ENCODE assay signal across 8 cellular contexts in the genomic region with DNA sequence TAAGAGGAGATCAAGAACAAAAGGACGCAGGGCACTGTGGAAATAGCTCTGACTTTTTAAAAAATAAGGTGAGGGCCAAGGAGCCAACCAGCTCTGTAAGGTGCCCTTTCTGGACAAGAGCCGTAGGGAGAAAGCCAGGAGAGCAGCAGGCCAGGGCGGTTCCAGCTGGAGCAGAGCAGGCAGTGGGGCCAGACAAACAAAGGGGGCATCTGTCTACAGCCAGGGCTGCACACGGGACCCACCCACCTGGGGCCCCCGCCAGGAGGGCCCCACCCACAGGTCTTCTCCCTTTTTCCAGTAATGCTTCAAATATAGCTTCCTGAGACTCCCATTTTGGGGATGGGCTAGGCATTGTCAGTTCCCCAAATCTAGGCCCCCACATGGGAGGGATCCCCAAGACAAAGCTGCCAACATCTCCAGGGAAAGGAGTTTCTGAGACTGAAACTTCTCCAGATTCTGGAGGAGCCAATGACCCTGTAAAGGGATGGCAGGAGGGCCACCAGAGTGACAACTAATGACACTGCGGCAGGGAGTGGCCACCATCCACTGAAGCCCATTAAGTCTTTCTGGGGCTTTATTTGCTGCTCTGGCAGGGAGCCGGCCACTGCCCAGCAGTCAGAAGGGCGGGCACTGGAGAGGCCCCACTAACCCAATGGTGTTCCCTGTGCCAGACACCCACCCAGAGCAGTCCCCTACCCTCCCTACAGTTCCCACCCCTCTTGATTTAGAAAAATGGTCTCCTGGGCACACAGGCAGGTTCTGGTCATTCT. TPM values are rescaled to one million over a fixed set of nuclear protein-coding genes. Genes with fewer than 3 reads are reported as not detected.
DNase-seq lines count a peak whose midpoint lies in the region; ATAC-seq and TF ChIP-seq lines count a peak whose summit lies in the region.

No MANE protein-coding gene starts in this region.

- H3K36me3 Mint-ChIP-seq in progenitor cell of endocrine pancreas (ENCODE audit: insufficient read depth) = peaks cover 9% of the 10 kb centered on the region

- H2AFZ ChIP-seq in DND-41 (ENCODE audit: low read depth, low read length) = no peak overlapping the region

- H3K9me3 Mint-ChIP-seq in progenitor cell of endocrine pancreas (ENCODE audit: low read depth) = no peaks in the 10 kb centered on the region

- H3K4me3 ChIP-seq in DND-41 (ENCODE audit: low read depth in 1 of 2, low read length in 2 of 2) = peak overlapping the region in 1 of 2 experiments; percentile 67; a peak in 2 of 4 replicates
- H3K4me3 ChIP-seq in RWPE2 (ENCODE audit: severe bottlenecking) = no peak overlapping the region
- peak overlapping the region in 2 of 4 donors; percentile 87 to 98 for H3K4me3 ChIP-seq in esophagus squamous epithelium

- ATAC-seq in DND-41 (ENCODE audit: insufficient read depth, low read depth) (no peak), RWPE2 (ENCODE audit: low read depth) (no peak), HG03025 (IDR thresholded peaks at IDR 0.05; ENCODE audit: low FRiP score, unreplicated experiment) (no peak), HG03354 (IDR thresholded peaks at IDR 0.05; ENCODE audit: poor library complexity, severe bottlenecking, unreplicated experiment) (no peak), GM19324 (IDR thresholded peaks at IDR 0.05; ENCODE audit: low FRiP score, unreplicated experiment) (no peak)

- peaks cover 18% of the 10 kb centered on the region for H3K79me2 ChIP-seq in DND-41 (ENCODE audit: insufficient read depth, low read length)

- peak overlapping the region; percentile 82 for H3K4me2 ChIP-seq in DND-41 (ENCODE audit: insufficient read depth, low read length)

- peaks cover 24% of the 10 kb centered on the region for H3K27me3 ChIP-seq in DND-41 (ENCODE audit: insufficient read depth, low read length, poor library complexity)
- no peaks in the 10 kb centered on the region for H3K27me3 ChIP-seq in RWPE2 (ENCODE audit: insufficient read depth, poor library complexity, severe bottlenecking)
- H3K27me3 ChIP-seq in esophagus squamous epithelium = peaks cover 0 to 11% (median 0%) of the 10 kb centered on the region in 4 donors

- peaks cover 25% of the 10 kb centered on the region for H3K4me1 Mint-ChIP-seq in progenitor cell of endocrine pancreas (ENCODE audit: low read depth)

- DNase-seq in DND-41 = no peak
- no peak for DNase-seq in RWPE2 (ENCODE audit: low spot score)
- DNase-seq in esophagus squamous epithelium (lab: John Stamatoyannopoulos, UW) = no peak
- no peak for DNase-seq in progenitor cell of endocrine pancreas (ENCODE audit: low spot score, unreplicated experiment)
- DNase-seq in NAMALWA (ENCODE audit: low spot score) = no peak

- no peak for TF ChIP-seq POLR2A in esophagus squamous epithelium (IDR thresholded peaks at IDR 0.05)

- intact Hi-C loops in esophagus squamous epithelium (cut with DNase I) = loop anchor here (10.0 kb wide), 1 partner anchor 48 kb away; the partner anchor contains the start of gene SPINDOC

- H3K4me3 Mint-ChIP-seq in progenitor cell of endocrine pancreas (ENCODE audit: low read depth) = peak overlapping the region; percentile 98

- H3K9ac ChIP-seq in DND-41 (ENCODE audit: low read depth, low read length) = peak overlapping the region; percentile 71

- H3K9me3 ChIP-seq in DND-41 (ENCODE audit: insufficient read depth, low read length, severe bottlenecking) = no peaks in the 10 kb centered on the region
- no peaks in the 10 kb centered on the region for H3K9me3 ChIP-seq in RWPE2 (ENCODE audit: severe bottlenecking)
- H3K9me3 ChIP-seq in esophagus squamous epithelium = no peaks in the 10 kb centered on the region

- H3K27ac Mint-ChIP-seq in progenitor cell of endocrine pancreas = no peak overlapping the region

- no peak for TF ChIP-seq CTCF in DND-41 (IDR thresholded peaks at IDR 0.05; ENCODE audit: borderline replicate concordance, extremely low read depth, low read length, poor library complexity, severe bottlenecking)
- no peak for TF ChIP-seq CTCF in RWPE2 (IDR thresholded peaks at IDR 0.05; ENCODE audit: poor library complexity, severe bottlenecking)
- TF ChIP-seq CTCF in esophagus squamous epithelium (IDR thresholded peaks at IDR 0.05) = no peak
- no peak for TF ChIP-seq CTCF in progenitor cell of endocrine pancreas (IDR thresholded peaks at IDR 0.05; ENCODE audit: unreplicated experiment)

- H3K4me1 ChIP-seq in DND-41 (ENCODE audit: insufficient read depth, low read length) (peaks cover 40% of the 10 kb centered on the region), RWPE2 (ENCODE audit: insufficient read depth, poor library complexity, severe bottlenecking) (peaks cover 4% of the 10 kb centered on the region), esophagus squamous epithelium (peaks cover 22 to 80% (median 47%) of the 10 kb centered on the region in 3 donors)

- 55 to 63% methylated on average over 5 to 6 of the region's 8 CpGs for WGBS in esophagus squamous epithelium, 2 donors

- H4K20me1 ChIP-seq in DND-41 (ENCODE audit: insufficient read depth, low read length) = peaks cover 27% of the 10 kb centered on the region

- peaks cover 27% of the 10 kb centered on the region for H3K36me3 ChIP-seq in DND-41 (ENCODE audit: insufficient read depth, low read length)
- peaks cover 3% of the 10 kb centered on the region; the same call in 1 of the 2 replicates for H3K36me3 ChIP-seq in RWPE2 (ENCODE audit: low read depth)
- peaks cover 0 to 12% (median 0%) of the 10 kb centered on the region in 3 donors for H3K36me3 ChIP-seq in esophagus squamous epithelium

- H3K27me3 Mint-ChIP-seq in progenitor cell of endocrine pancreas = peaks cover 14% of the 10 kb centered on the region

- H3K27ac ChIP-seq in DND-41 (ENCODE audit: low read length) = no peak overlapping the region
- peak overlapping the region; percentile 47 for H3K27ac ChIP-seq in RWPE2 (ENCODE audit: poor library complexity, severe bottlenecking)
- H3K27ac ChIP-seq in esophagus squamous epithelium = peak overlapping the region in 3 of 4 donors; percentile 82 to 89 (median 87)

RNA-seq across cellular contexts. Expression of gene ZFTA, which starts 1.9 kb away (rescaled TPM):
- total RNA-seq in esophagus squamous epithelium = 10 to 100 TPM in 1 of 4 donors, 1 to 10 TPM in 3; 2.9 to 12.0 (median 4.6) TPM
- total RNA-seq in progenitor cell of endocrine pancreas = 46.8 and 53.6 TPM in 2 replicates

RNA-seq across cellular contexts. Expression of gene SPINDOC, which starts 46.6 kb away (rescaled TPM):
- total RNA-seq in esophagus squamous epithelium = 1 to 10 TPM; 3.4 to 8.8 (median 6.1) TPM
- total RNA-seq in progenitor cell of endocrine pancreas = 75.3 and 77.8 TPM in 2 replicates
